17 cellular contexts compared by ENCODE assay signal in the genomic region with DNA sequence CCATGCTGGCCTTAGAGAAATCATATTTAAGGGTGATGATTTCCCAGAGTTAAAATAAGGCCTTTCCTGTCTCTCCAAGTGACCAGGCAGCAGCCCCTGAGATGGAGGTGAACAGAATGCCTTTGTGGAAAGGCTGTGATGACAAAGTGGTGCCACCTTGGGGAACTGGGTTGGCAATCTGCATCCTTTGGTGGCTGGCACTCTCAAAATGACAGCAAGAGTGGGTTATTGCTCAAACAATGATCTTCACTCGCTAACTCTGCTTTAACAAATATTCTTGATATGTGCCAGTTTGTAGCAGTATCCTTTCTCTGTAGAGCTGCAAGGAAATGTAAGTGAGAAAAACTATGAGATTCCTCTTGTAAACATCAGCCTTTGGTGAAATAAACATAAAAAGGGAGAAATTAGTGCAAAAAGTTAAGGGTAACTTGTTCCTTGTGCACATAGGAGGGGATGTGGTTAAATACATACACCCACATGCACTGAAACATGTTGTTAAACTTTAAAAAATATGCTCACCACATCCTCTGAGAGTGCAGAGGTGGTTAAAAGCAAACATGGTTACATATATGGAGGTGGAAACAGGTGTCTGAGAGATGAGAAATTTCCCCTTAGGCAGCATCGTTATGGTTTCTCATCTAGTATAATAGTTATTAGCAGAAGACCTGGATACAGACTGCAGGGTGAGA.
DNase-seq lines count a peak whose midpoint lies in the region; ATAC-seq, FAIRE-seq and TF ChIP-seq lines count a peak whose summit lies in the region.
"Had no signal": no experiment of that assay in that cellular context is flagged by ENCODE, and none has a peak within 500 bp of the region (broad histone marks: within the 10 kb centered on the region; RNA-seq: fewer than 3 reads in every experiment).

No MANE protein-coding gene starts in this region.

- no peaks in the 10 kb centered on the region for H3K4me1 ChIP-seq in colonic mucosa

- no peaks in the 10 kb centered on the region for H3K36me3 ChIP-seq in colonic mucosa

- intact Hi-C loops in colonic mucosa (cut with DNase I) = no loop called here

- DNase-seq in middle frontal gyrus (ENCODE audit: extremely low spot score, low spot score) (no peak), colonic mucosa (no peak), HT-29 (ENCODE audit: low spot score) (no peak), GM19239 (ENCODE audit: insufficient read length, low spot score) (no peak)
- DNase-seq: activated T-cell treated with anti-CD3 and anti-CD28 coated beads, Interleukin-2, amount 50 U/mL, for 24 hours; AML-193; aorta; EL; naive thymus-derived CD8-positive, alpha-beta T cell; NCI-H1417 treated with DMSO at 0.1 percent for 48 hours; NCI-H524 treated with DMSO at 0.1 percent for 48 hours; SHP77 had no signal

- no peak overlapping the region for H3K27ac ChIP-seq in colonic mucosa

- FAIRE-seq in GM19239 (lab: Jason Lieb, UNC) = no peak
- FAIRE-seq: frontal cortex had no signal

- H3K4me3 ChIP-seq in colonic mucosa = no peak overlapping the region

- no peaks in the 10 kb centered on the region for H3K27me3 ChIP-seq in colonic mucosa

- ATAC-seq in GM18508 (IDR thresholded peaks at IDR 0.05; ENCODE audit: insufficient read depth, unreplicated experiment) (peak; percentile 99), GM19455 (IDR thresholded peaks at IDR 0.05; ENCODE audit: unreplicated experiment) (peak; percentile 73), HG02852 (IDR thresholded peaks at IDR 0.05; ENCODE audit: unreplicated experiment) (peak; percentile 97), HG03520 (IDR thresholded peaks at IDR 0.05; ENCODE audit: unreplicated experiment) (peak; percentile 85)

- H3K9ac ChIP-seq in colonic mucosa (ENCODE audit: low read depth in 2 of 2, low read length in 2 of 2) = no peak overlapping the region

- no peaks in the 10 kb centered on the region for H3K9me3 ChIP-seq in colonic mucosa

- TF ChIP-seq CTCF in colonic mucosa (IDR thresholded peaks at IDR 0.05) = no peak
